In genomic region chr1:67717876-67718275, GRCh38 we compare ENCODE assay signal across 18 cellular contexts. TPM values are rescaled to one million over a fixed set of nuclear protein-coding genes. Genes with fewer than 3 reads are reported as not detected.
A peak's percentile ranks its signal among the peaks of the same experiment; 100 is the strongest.
DNase-seq lines count a peak whose midpoint lies in the region; ATAC-seq and TF ChIP-seq lines count a peak whose summit lies in the region.
"Had no signal": no experiment of that assay in that cellular context is flagged by ENCODE, and none has a peak within 500 bp of the region (broad histone marks: within the 10 kb centered on the region; RNA-seq: fewer than 3 reads in every experiment).

No MANE protein-coding gene starts in this region.

- H3K27me3 Mint-ChIP-seq in activated naive CD8-positive, alpha-beta T cell treated with anti-CD3 and anti-CD28 coated beads, Interleukin-2, amount 50 U/mL, for 24 hours, result no peaks in the 10 kb centered on the region

- no peaks in the 10 kb centered on the region for H3K4me1 Mint-ChIP-seq in activated naive CD8-positive, alpha-beta T cell treated with anti-CD3 and anti-CD28 coated beads, Interleukin-2, amount 50 U/mL, for 24 hours
- H3K4me1 Mint-ChIP-seq: CD8-positive, alpha-beta memory T cell had no signal

- H3K4me3 ChIP-seq in heart right ventricle, result no peak overlapping the region
- H3K4me3 ChIP-seq in transverse colon, result no peak overlapping the region

- no peak for TF ChIP-seq EP300 in transverse colon (IDR thresholded peaks at IDR 0.05; ENCODE audit: low read depth)

- H3K36me3 Mint-ChIP-seq in activated naive CD8-positive, alpha-beta T cell treated with anti-CD3 and anti-CD28 coated beads, Interleukin-2, amount 50 U/mL, for 24 hours (ENCODE audit: low read depth), result no peaks in the 10 kb centered on the region
- H3K36me3 Mint-ChIP-seq: CD8-positive, alpha-beta memory T cell had no signal

- TF ChIP-seq POLR2A in transverse colon (IDR thresholded peaks at IDR 0.05), result no peak

- DNase-seq in Right ventricle myocardium superior (no peak), cardiac septum (ENCODE audit: low spot score) (no peak), heart right ventricle (peak in 1 of 2 donors; percentile 25), transverse colon (peak; percentile 47), NCI-H1105 (lab: John Stamatoyannopoulos, UW) (no peak), HUDEP-2 (lab: John Stamatoyannopoulos, UW; ENCODE audit: unreplicated experiment in 76 of 76) (no peak)
- no peak for DNase-seq in activated naive CD8-positive, alpha-beta T cell treated with anti-CD3 and anti-CD28 coated beads, Interleukin-2, amount 50 U/mL, for 24 hours
- DNase-seq: amniotic stem cell; CD8-positive, alpha-beta memory T cell; NCI-H1930; NCI-H69; stimulated activated CD4-positive, alpha-beta T cell treated with anti-CD3 and anti-CD28 coated beads, Interleukin-12 subunit alpha, Interleukin-12 subunit beta, amount 100 ng/mL, for 4 hours; stimulated activated naive CD8-positive, alpha-beta T cell treated with anti-CD3 and anti-CD28 coated beads, Interleukin-15, Interleukin-2, amounts not matched to agents 100 U/mL and 50 U/mL, for 24 hours; SW 1271; WERI-Rb-1 had no signal

- no peak overlapping the region for H3K27ac Mint-ChIP-seq in activated naive CD8-positive, alpha-beta T cell treated with anti-CD3 and anti-CD28 coated beads, Interleukin-2, amount 50 U/mL, for 24 hours
- H3K27ac Mint-ChIP-seq: activated T-helper 2 cell treated with anti-CD3 and anti-CD28 coated beads, Interferon-gamma antibody, Interleukin-2, Interleukin-4, amounts not matched to agents 10 μg/mL and 5 μg/mL and 100 μg/mL, durations not matched to agents 14 hours and 24 hours and 36 hours; CD8-positive, alpha-beta memory T cell had no signal

- intact Hi-C loops in Right ventricle myocardium superior (cut with DNase I) (no loop called here), cardiac septum (cut with DNase I) (no loop called here), heart right ventricle (cut with DNase I) (no loop called here), transverse colon (cut with DNase I; ENCODE audit: low total_unique reads) (no loop called here)

- no peaks in the 10 kb centered on the region for H3K36me3 ChIP-seq in heart right ventricle
- no peaks in the 10 kb centered on the region for H3K36me3 ChIP-seq in transverse colon
- H3K36me3 ChIP-seq: WERI-Rb-1 had no signal

- 70 to 82% methylated on average over 4 of the region's 4 CpGs for WGBS in heart right ventricle, 2 donors
- 69 to 85% methylated on average over 3 to 4 of the region's 4 CpGs for whole genome bisulfite sequencing in transverse colon (ENCODE audit: low coverage in 1 of 2), 2 donors

- TF ChIP-seq CTCF in VCaP (conservative IDR thresholded peaks at IDR 0.05) (no peak), heart right ventricle (IDR thresholded peaks at IDR 0.05) (no peak), transverse colon (IDR thresholded peaks at IDR 0.05) (no peak)

- H3K4me1 ChIP-seq in heart right ventricle (peaks cover 13 to 69% (median 30%) of the 10 kb centered on the region in 9 donors), transverse colon (peaks cover 23 to 63% (median 30%) of the 10 kb centered on the region in 4 donors)

- no peaks in the 10 kb centered on the region for H3K9me3 ChIP-seq in heart right ventricle
- no peaks in the 10 kb centered on the region for H3K9me3 ChIP-seq in transverse colon

- in situ Hi-C loops in transverse colon (cut with MboI; ENCODE audit: low pct_ligation_motif_present in 1 of 4, low pct_unique_long_range_greater_than_20kb in 1 of 4, low sequenced_read_pairs in 3 of 4), result no loop called here

- peak overlapping the region; percentile 91 for H3K27ac ChIP-seq in VCaP
- peak overlapping the region in 2 of 10 donors; percentile 0 to 33 for H3K27ac ChIP-seq in heart right ventricle
- peak overlapping the region in 2 of 4 donors; percentile 65 to 67 for H3K27ac ChIP-seq in transverse colon
- H3K27ac ChIP-seq: parathyroid adenoma, WERI-Rb-1 had no signal

- no peaks in the 10 kb centered on the region for H3K9me3 Mint-ChIP-seq in activated naive CD8-positive, alpha-beta T cell treated with anti-CD3 and anti-CD28 coated beads, Interleukin-2, amount 50 U/mL, for 24 hours
- H3K9me3 Mint-ChIP-seq: activated T-helper 2 cell treated with anti-CD3 and anti-CD28 coated beads, Interferon-gamma antibody, Interleukin-2, Interleukin-4, amounts not matched to agents 10 μg/mL and 5 μg/mL and 100 μg/mL, durations not matched to agents 14 hours and 24 hours and 36 hours; CD8-positive, alpha-beta memory T cell had no signal

- H3K27me3 ChIP-seq in heart right ventricle (no peaks in the 10 kb centered on the region), transverse colon (no peaks in the 10 kb centered on the region)

- peak; percentile 78 for ATAC-seq in Right ventricle myocardium superior (ENCODE audit: poor library complexity)
- ATAC-seq in heart right ventricle, result peak in 7 of 8 donors; percentile 39 to 80 (median 70)
- no peak for ATAC-seq in activated naive CD8-positive, alpha-beta T cell treated with anti-CD3 and anti-CD28 coated beads, Interleukin-2, amount 50 U/mL, for 24 hours
- ATAC-seq: stimulated activated naive CD8-positive, alpha-beta T cell treated with anti-CD3 and anti-CD28 coated beads, Interleukin-15, Interleukin-2, amounts not matched to agents 100 U/mL and 50 U/mL, for 24 hours had no signal

- H3K4me3 Mint-ChIP-seq in activated naive CD8-positive, alpha-beta T cell treated with anti-CD3 and anti-CD28 coated beads, Interleukin-2, amount 50 U/mL, for 24 hours, result no peak overlapping the region
- H3K4me3 Mint-ChIP-seq: CD8-positive, alpha-beta memory T cell had no signal

RNA-seq across cellular contexts. Expression of gene GADD45A, which starts 32.9 kb away (rescaled TPM):
- 48.1 TPM for total RNA-seq in Right ventricle myocardium superior
- total RNA-seq in cardiac septum, result 94.9 TPM
- total RNA-seq in heart right ventricle, result 100 to 1,000 TPM in 4 of 10 donors, 10 to 100 TPM in 6; 26.2 to 148 (median 72.7) TPM
- 10 to 100 TPM; 40.6 to 41.4 TPM for polyA plus RNA-seq in heart right ventricle
- 10 to 100 TPM in 3 of 4 donors, 1 to 10 TPM in 1; 2.0 to 79.7 (median 69.9) TPM for total RNA-seq in transverse colon
